Comparison of ENCODE assay signal across 1 cellular context in the genomic region with DNA sequence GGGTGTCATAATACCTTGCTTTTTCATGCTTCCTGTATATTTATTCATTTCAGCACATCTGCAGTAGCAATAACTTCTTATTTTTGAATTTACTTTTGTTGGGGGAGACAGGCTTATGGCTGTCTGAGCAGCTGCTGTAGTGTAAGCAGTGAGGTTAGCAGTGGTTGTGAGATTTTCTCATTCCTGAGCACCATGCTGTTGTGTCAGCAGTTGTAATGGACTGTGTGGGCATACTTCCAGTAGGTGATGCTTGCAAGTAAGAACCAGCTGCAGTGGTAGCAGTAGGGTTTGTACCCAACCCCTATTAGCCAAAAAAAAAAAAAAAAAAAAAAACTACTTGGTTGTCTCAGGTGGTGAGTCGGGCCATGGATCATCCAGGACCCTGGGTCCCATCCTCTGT.
TF ChIP-seq lines count a peak whose summit lies in the region.

No MANE protein-coding gene starts in this region.

TF ChIP-seq in H1, 55 proteins besides CTCF, POLR2A, EP300 and RAD21 (continued from another document):
- TF ChIP-seq, protein P1, sequence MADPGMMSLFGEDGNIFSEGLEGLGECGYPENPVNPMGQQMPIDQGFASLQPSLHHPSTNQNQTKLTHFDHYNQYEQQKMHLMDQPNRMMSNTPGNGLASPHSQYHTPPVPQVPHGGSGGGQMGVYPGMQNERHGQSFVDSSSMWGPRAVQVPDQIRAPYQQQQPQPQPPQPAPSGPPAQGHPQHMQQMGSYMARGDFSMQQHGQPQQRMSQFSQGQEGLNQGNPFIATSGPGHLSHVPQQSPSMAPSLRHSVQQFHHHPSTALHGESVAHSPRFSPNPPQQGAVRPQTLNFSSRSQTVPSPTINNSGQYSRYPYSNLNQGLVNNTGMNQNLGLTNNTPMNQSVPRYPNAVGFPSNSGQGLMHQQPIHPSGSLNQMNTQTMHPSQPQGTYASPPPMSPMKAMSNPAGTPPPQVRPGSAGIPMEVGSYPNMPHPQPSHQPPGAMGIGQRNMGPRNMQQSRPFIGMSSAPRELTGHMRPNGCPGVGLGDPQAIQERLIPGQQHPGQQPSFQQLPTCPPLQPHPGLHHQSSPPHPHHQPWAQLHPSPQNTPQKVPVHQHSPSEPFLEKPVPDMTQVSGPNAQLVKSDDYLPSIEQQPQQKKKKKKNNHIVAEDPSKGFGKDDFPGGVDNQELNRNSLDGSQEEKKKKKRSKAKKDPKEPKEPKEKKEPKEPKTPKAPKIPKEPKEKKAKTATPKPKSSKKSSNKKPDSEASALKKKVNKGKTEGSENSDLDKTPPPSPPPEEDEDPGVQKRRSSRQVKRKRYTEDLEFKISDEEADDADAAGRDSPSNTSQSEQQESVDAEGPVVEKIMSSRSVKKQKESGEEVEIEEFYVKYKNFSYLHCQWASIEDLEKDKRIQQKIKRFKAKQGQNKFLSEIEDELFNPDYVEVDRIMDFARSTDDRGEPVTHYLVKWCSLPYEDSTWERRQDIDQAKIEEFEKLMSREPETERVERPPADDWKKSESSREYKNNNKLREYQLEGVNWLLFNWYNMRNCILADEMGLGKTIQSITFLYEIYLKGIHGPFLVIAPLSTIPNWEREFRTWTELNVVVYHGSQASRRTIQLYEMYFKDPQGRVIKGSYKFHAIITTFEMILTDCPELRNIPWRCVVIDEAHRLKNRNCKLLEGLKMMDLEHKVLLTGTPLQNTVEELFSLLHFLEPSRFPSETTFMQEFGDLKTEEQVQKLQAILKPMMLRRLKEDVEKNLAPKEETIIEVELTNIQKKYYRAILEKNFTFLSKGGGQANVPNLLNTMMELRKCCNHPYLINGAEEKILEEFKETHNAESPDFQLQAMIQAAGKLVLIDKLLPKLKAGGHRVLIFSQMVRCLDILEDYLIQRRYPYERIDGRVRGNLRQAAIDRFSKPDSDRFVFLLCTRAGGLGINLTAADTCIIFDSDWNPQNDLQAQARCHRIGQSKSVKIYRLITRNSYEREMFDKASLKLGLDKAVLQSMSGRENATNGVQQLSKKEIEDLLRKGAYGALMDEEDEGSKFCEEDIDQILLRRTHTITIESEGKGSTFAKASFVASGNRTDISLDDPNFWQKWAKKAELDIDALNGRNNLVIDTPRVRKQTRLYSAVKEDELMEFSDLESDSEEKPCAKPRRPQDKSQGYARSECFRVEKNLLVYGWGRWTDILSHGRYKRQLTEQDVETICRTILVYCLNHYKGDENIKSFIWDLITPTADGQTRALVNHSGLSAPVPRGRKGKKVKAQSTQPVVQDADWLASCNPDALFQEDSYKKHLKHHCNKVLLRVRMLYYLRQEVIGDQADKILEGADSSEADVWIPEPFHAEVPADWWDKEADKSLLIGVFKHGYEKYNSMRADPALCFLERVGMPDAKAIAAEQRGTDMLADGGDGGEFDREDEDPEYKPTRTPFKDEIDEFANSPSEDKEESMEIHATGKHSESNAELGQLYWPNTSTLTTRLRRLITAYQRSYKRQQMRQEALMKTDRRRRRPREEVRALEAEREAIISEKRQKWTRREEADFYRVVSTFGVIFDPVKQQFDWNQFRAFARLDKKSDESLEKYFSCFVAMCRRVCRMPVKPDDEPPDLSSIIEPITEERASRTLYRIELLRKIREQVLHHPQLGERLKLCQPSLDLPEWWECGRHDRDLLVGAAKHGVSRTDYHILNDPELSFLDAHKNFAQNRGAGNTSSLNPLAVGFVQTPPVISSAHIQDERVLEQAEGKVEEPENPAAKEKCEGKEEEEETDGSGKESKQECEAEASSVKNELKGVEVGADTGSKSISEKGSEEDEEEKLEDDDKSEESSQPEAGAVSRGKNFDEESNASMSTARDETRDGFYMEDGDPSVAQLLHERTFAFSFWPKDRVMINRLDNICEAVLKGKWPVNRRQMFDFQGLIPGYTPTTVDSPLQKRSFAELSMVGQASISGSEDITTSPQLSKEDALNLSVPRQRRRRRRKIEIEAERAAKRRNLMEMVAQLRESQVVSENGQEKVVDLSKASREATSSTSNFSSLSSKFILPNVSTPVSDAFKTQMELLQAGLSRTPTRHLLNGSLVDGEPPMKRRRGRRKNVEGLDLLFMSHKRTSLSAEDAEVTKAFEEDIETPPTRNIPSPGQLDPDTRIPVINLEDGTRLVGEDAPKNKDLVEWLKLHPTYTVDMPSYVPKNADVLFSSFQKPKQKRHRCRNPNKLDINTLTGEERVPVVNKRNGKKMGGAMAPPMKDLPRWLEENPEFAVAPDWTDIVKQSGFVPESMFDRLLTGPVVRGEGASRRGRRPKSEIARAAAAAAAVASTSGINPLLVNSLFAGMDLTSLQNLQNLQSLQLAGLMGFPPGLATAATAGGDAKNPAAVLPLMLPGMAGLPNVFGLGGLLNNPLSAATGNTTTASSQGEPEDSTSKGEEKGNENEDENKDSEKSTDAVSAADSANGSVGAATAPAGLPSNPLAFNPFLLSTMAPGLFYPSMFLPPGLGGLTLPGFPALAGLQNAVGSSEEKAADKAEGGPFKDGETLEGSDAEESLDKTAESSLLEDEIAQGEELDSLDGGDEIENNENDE (IDR thresholded peaks at IDR 0.05; ENCODE audit: insufficient replicate concordance, low read length): no peak
- TF ChIP-seq, protein P2, sequence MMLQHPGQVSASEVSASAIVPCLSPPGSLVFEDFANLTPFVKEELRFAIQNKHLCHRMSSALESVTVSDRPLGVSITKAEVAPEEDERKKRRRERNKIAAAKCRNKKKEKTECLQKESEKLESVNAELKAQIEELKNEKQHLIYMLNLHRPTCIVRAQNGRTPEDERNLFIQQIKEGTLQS (IDR thresholded peaks at IDR 0.05; ENCODE audit: insufficient read depth, low read depth, low read length): no peak
- TF ChIP-seq, protein P3, sequence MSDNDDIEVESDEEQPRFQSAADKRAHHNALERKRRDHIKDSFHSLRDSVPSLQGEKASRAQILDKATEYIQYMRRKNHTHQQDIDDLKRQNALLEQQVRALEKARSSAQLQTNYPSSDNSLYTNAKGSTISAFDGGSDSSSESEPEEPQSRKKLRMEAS (IDR thresholded peaks at IDR 0.05): no peak
- TF ChIP-seq JUN (IDR thresholded peaks at IDR 0.05; ENCODE audit: low read depth, low read length) (no peak), CHD2 (IDR thresholded peaks at IDR 0.05; ENCODE audit: low read length) (no peak), SP2 (IDR thresholded peaks at IDR 0.05; ENCODE audit: low read length) (no peak), GTF2F1 (IDR thresholded peaks at IDR 0.05; ENCODE audit: borderline replicate concordance, low read depth, low read length) (no peak), TCF12 (IDR thresholded peaks at IDR 0.05; ENCODE audit: low read depth, low read length) (no peak)
- TF ChIP-seq, protein P4, sequence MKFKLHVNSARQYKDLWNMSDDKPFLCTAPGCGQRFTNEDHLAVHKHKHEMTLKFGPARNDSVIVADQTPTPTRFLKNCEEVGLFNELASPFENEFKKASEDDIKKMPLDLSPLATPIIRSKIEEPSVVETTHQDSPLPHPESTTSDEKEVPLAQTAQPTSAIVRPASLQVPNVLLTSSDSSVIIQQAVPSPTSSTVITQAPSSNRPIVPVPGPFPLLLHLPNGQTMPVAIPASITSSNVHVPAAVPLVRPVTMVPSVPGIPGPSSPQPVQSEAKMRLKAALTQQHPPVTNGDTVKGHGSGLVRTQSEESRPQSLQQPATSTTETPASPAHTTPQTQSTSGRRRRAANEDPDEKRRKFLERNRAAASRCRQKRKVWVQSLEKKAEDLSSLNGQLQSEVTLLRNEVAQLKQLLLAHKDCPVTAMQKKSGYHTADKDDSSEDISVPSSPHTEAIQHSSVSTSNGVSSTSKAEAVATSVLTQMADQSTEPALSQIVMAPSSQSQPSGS (IDR thresholded peaks at IDR 0.05; ENCODE audit: low read length): no peak
